In genomic region chr5:55278778-55279177, GRCh38 we compare ENCODE assay signal across 19 cellular contexts. TPM values are rescaled to one million over a fixed set of nuclear protein-coding genes. Genes with fewer than 3 reads are reported as not detected.
DNase-seq lines count a peak whose midpoint lies in the region; ATAC-seq and TF ChIP-seq lines count a peak whose summit lies in the region.
"Had no signal": no experiment of that assay in that cellular context is flagged by ENCODE, and none has a peak within 500 bp of the region (broad histone marks: within the 10 kb centered on the region; RNA-seq: fewer than 3 reads in every experiment).

No MANE protein-coding gene starts in this region.

- intact Hi-C loops in mucosa of descending colon (cut with DNase I, micrococcal nuclease), result no loop called here

- no peak overlapping the region for H2AFZ ChIP-seq in GM23248
- no peak overlapping the region for H2AFZ ChIP-seq in smooth muscle cell (ENCODE audit: low read depth)

- H3K4me3 ChIP-seq in GM23248, result no peak overlapping the region
- H3K4me3 ChIP-seq in adipocyte (ENCODE audit: low read length), result no peak overlapping the region
- no peak overlapping the region for H3K4me3 ChIP-seq in smooth muscle cell
- no peak overlapping the region for H3K4me3 ChIP-seq in mucosa of descending colon

- H3K36me3 ChIP-seq in GM23248 (ENCODE audit: low read depth) (peaks cover 70% of the 10 kb centered on the region), adipocyte (ENCODE audit: control insufficient read depth, insufficient read depth, low read length, severe bottlenecking) (peaks cover 99% of the 10 kb centered on the region), smooth muscle cell (ENCODE audit: low read depth) (peaks cover 38% of the 10 kb centered on the region), mucosa of descending colon (ENCODE audit: low read depth) (peaks cover 5% of the 10 kb centered on the region)

- no peak overlapping the region for H3K4me2 ChIP-seq in GM23248 (ENCODE audit: unreplicated experiment)
- peak overlapping the region; percentile 25 for H3K4me2 ChIP-seq in smooth muscle cell

- ATAC-seq in GM18870 (IDR thresholded peaks at IDR 0.05; ENCODE audit: unreplicated experiment), result no peak
- no peak for ATAC-seq in mucosa of descending colon
- ATAC-seq: HCT116, sciatic nerve had no signal

- no peak overlapping the region; the same call in 1 of the 2 replicates for H3K9ac ChIP-seq in GM23248
- peak overlapping the region; percentile 38 for H3K9ac ChIP-seq in adipocyte (ENCODE audit: low read length)
- no peak overlapping the region for H3K9ac ChIP-seq in smooth muscle cell (ENCODE audit: low read depth)

- H3K27ac ChIP-seq in GM23248 (peak overlapping the region; percentile 43), smooth muscle cell (ENCODE audit: low read depth) (peak overlapping the region; percentile 45)

- H3K9me3 ChIP-seq in GM23248 (ENCODE audit: low read depth), result no peaks in the 10 kb centered on the region
- no peaks in the 10 kb centered on the region for H3K9me3 ChIP-seq in adipocyte (ENCODE audit: control insufficient read depth, low read length)
- H3K9me3 ChIP-seq in smooth muscle cell (replicated peaks; ENCODE audit: low read depth), result no peaks in the 10 kb centered on the region
- no peaks in the 10 kb centered on the region for H3K9me3 ChIP-seq in mucosa of descending colon

- 88 to 94% methylated on average over 4 of the region's 4 CpGs for WGBS in GM23248 (ENCODE audit: low coverage in 1 of 2, low lambda C conversion rate in 2 of 2, missing lambda C conversion rate in 2 of 2), 2 experiments
- WGBS in smooth muscle cell (ENCODE audit: low lambda C conversion rate), result 72% methylated on average over 4 of the region's 4 CpGs

- TF ChIP-seq CTCF in smooth muscle cell (IDR thresholded peaks at IDR 0.05; ENCODE audit: borderline replicate concordance, insufficient read depth, poor library complexity, severe bottlenecking), result no peak
- TF ChIP-seq CTCF in mucosa of descending colon (IDR thresholded peaks at IDR 0.05), result no peak

- H3K4me1 ChIP-seq in GM23248 (ENCODE audit: insufficient read depth) (peaks cover 13% of the 10 kb centered on the region), adipocyte (ENCODE audit: control insufficient read depth, insufficient read depth, low read length) (peaks cover 4% of the 10 kb centered on the region), smooth muscle cell (ENCODE audit: low read depth) (no peaks in the 10 kb centered on the region), mucosa of descending colon (ENCODE audit: low read depth) (no peaks in the 10 kb centered on the region)

- no peaks in the 10 kb centered on the region for H3K27me3 ChIP-seq in GM23248 (replicated peaks; ENCODE audit: insufficient read depth)
- H3K27me3 ChIP-seq in adipocyte (replicated peaks; ENCODE audit: control insufficient read depth, insufficient read depth, low read length), result no peaks in the 10 kb centered on the region
- no peaks in the 10 kb centered on the region for H3K27me3 ChIP-seq in smooth muscle cell (ENCODE audit: low read depth)

- in situ Hi-C loops in GM23248 (cut with MboI), result no loop called here

- H4K20me1 ChIP-seq in GM23248 (ENCODE audit: insufficient read depth) (no peaks in the 10 kb centered on the region), smooth muscle cell (ENCODE audit: low read depth) (peaks cover 13% of the 10 kb centered on the region)

- H3K9me2 ChIP-seq in GM23248 (ENCODE audit: insufficient read depth), result no peaks in the 10 kb centered on the region

- peaks cover 16% of the 10 kb centered on the region; the same call in 1 of the 2 replicates for H3K79me2 ChIP-seq in GM23248 (ENCODE audit: insufficient read depth)
- no peaks in the 10 kb centered on the region for H3K79me2 ChIP-seq in smooth muscle cell (ENCODE audit: low read depth)

- DNase-seq in GM23248, result peak; percentile 68
- DNase-seq in adipocyte (ENCODE audit: low read depth), result peak; percentile 55
- peak; percentile 63 for DNase-seq in fibroblast of peridontal ligament (ENCODE audit: extremely low read depth)
- DNase-seq in smooth muscle cell (lab: John Stamatoyannopoulos, UW; ENCODE audit: unreplicated experiment), result no peak
- DNase-seq in mucosa of descending colon, result no peak
- DNase-seq in GM19240 (ENCODE audit: insufficient read length, low spot score), result no peak
- DNase-seq: activated CD4-positive, CD25-positive, alpha-beta regulatory T cell treated with anti-CD3 and anti-CD28 coated beads, Interleukin-2, amount 50 U/mL, for 72 hours; activated gamma-delta T cell; CD4-positive, alpha-beta memory T cell; immature natural killer cell; NCI-H1092; stimulated activated CD4-positive, alpha-beta T cell treated with anti-CD3 and anti-CD28 coated beads, Interleukin-4, amount 100 ng/mL, for 1 hour; stimulated activated CD8-positive, alpha-beta memory T cell treated with anti-CD3 and anti-CD28 coated beads, Interleukin-4, amount 100 ng/mL, for 48 hours had no signal

- H3F3A ChIP-seq in GM23248 (ENCODE audit: insufficient read depth) (peaks cover 23% of the 10 kb centered on the region), smooth muscle cell (ENCODE audit: low read depth) (no peaks in the 10 kb centered on the region)

RNA-seq across cellular contexts. Expression of gene DHX29, which starts 28.7 kb away (rescaled TPM):
- total RNA-seq in GM23248 (2014; rRNA removed; shearing (Covaris generic)), result 33.6 and 35.8 TPM in 2 replicates
- polyA plus RNA-seq in GM23248 (2016; fragmentation: Nextera tagmentation; extraction: Ambion mirVana) (65.6 and 70.2 TPM in 2 replicates), smooth muscle cell (40.7 and 44.7 TPM in 2 replicates)
- total RNA-seq in smooth muscle cell (27.1 and 35.9 TPM in 2 replicates), mucosa of descending colon (10 to 100 TPM; 18.3 to 24.7 (median 18.6) TPM)

RNA-seq across cellular contexts. Expression of gene MTREX, which starts 29.0 kb away (rescaled TPM):
- total RNA-seq in GM23248 (2014; rRNA removed; shearing (Covaris generic)), result 41.4 and 57.0 TPM in 2 replicates
- 23.5 and 26.4 TPM in 2 replicates for polyA plus RNA-seq in GM23248 (2016; fragmentation: Nextera tagmentation; extraction: Ambion mirVana)
- 85.8 and 93.9 TPM in 2 replicates for total RNA-seq in smooth muscle cell
- polyA plus RNA-seq in smooth muscle cell, result 20.7 and 22.4 TPM in 2 replicates
- total RNA-seq in mucosa of descending colon, result 10 to 100 TPM; 52.5 to 63.3 (median 57.8) TPM

RNA-seq across cellular contexts. Expression of gene CCNO, which starts 45.4 kb away (rescaled TPM):
- 3.3 TPM in 1 of 2 replicates, not detected in the other for total RNA-seq in GM23248 (2014; rRNA removed; shearing (Covaris generic))
- polyA plus RNA-seq in GM23248 (2016; fragmentation: Nextera tagmentation; extraction: Ambion mirVana) (1.7 and 1.9 TPM in 2 replicates), smooth muscle cell (0.26 TPM in 1 of 2 replicates, not detected in the other)
- total RNA-seq in smooth muscle cell (1.7 TPM in 1 of 2 replicates, not detected in the other), mucosa of descending colon (1 to 10 TPM in 1 of 3 donors, under 1 TPM in 2; 0.28 to 1.8 (median 0.29) TPM)
- total RNA-seq: CD4-positive, alpha-beta memory T cell; lung microvascular endothelial cell; T-helper 1 cell treated with Interleukin-12 subunit alpha and Interleukin-12 subunit beta and Interleukin-4 antibody, amounts not matched to agents 30 ng/mL and 1 ng/mL, for 36 hours had no signal
- polyA plus RNA-seq: CD4-positive, alpha-beta memory T cell; immature natural killer cell had no signal

RNA-seq across cellular contexts. Expression of gene MCIDAS, which starts 51.7 kb away (rescaled TPM):
- total RNA-seq in GM23248 (2014; rRNA removed; shearing (Covaris generic)), result not detected in 2 replicates
- polyA plus RNA-seq in GM23248 (2016; fragmentation: Nextera tagmentation; extraction: Ambion mirVana) (not detected in 2 replicates), smooth muscle cell (not detected in 2 replicates)
- total RNA-seq in smooth muscle cell (0.13 TPM in 1 of 2 replicates, not detected in the other), mucosa of descending colon (under 1 TPM in 1 of 3 donors, not detected in 2; 0.14 TPM)
- total RNA-seq: CD4-positive, alpha-beta memory T cell; lung microvascular endothelial cell; neural crest cell; sciatic nerve; T-helper 1 cell treated with Interleukin-12 subunit alpha and Interleukin-12 subunit beta and Interleukin-4 antibody, amounts not matched to agents 30 ng/mL and 1 ng/mL, for 36 hours had no signal
- polyA plus RNA-seq: CD4-positive, alpha-beta memory T cell; immature natural killer cell had no signal

Comparison
In these comparisons a context has a peak if more than half of its experiments do, and no peak if none do; other contexts are left out.
1. DNase-seq: peak in GM23248 (single experiment), adipocyte (single experiment) and fibroblast of peridontal ligament (single experiment); none in smooth muscle cell (single experiment), mucosa of descending colon (0 of 3) and GM19240 (single experiment).